ENCODE assay signal across 9 cellular contexts in genomic region chr14:95523051-95523817, GRCh38. TPM values are rescaled to one million over a fixed set of nuclear protein-coding genes. Genes with fewer than 3 reads are reported as not detected.
DNase-seq lines count a peak whose midpoint lies in the region; ATAC-seq, FAIRE-seq and TF ChIP-seq lines count a peak whose summit lies in the region.
"Had no signal": no experiment of that assay in that cellular context is flagged by ENCODE, and none has a peak within 500 bp of the region (broad histone marks: within the 10 kb centered on the region; RNA-seq: fewer than 3 reads in every experiment).

No MANE protein-coding gene starts in this region.

- H3K4me3 Mint-ChIP-seq in Calu3 (ENCODE audit: low read depth, unreplicated experiment) (peak overlapping the region; percentile 42), astrocyte (ENCODE audit: unreplicated experiment) (no peak overlapping the region)

- H3K27ac ChIP-seq in Panc1 (ENCODE audit: low read length) (peak overlapping the region; percentile 81), astrocyte (ENCODE audit: low read depth, low read length) (peak overlapping the region; percentile 67), neural cell (ENCODE audit: low read length) (peak overlapping the region; percentile 51)

- TF ChIP-seq CTCF in Calu3 (IDR thresholded peaks at IDR 0.05; ENCODE audit: unreplicated experiment) (no peak), Panc1 (IDR thresholded peaks at IDR 0.05) (no peak), astrocyte (IDR thresholded peaks at IDR 0.05; ENCODE audit: insufficient read depth, low read depth, low read length) (no peak), neural cell (IDR thresholded peaks at IDR 0.05; ENCODE audit: poor library complexity, severe bottlenecking) (no peak)

- CTCF ChIA-PET in Calu3 (lab: Charles Lee) = interaction anchor here (1.4 to 1.6 kb wide), 3 partner anchors 15 to 81 kb away, joined by 3 to 6 read pairs (median 3); no protein-coding TSS in a partner anchor
- CTCF ChIA-PET in Panc1 (lab: Charles Lee) = interaction anchor here (0.5 to 1.8 kb wide), 2 partner anchors 81 to 583 kb away, joined by 4 to 9 read pairs; no protein-coding TSS in a partner anchor

- peak overlapping the region; percentile 43 for H3K9ac ChIP-seq in astrocyte (ENCODE audit: low read length)
- no peak overlapping the region for H3K9ac ChIP-seq in neural cell (ENCODE audit: low read length)

- peaks cover 18% of the 10 kb centered on the region for H3K4me1 ChIP-seq in Panc1 (ENCODE audit: control insufficient read depth, insufficient read depth, low read length)
- peaks cover 56% of the 10 kb centered on the region for H3K4me1 ChIP-seq in astrocyte (ENCODE audit: insufficient read depth, low read length)

- no peaks in the 10 kb centered on the region for H3K79me2 ChIP-seq in astrocyte (ENCODE audit: insufficient read depth, low read length)
- no peaks in the 10 kb centered on the region for H3K79me2 ChIP-seq in neural cell (replicated peaks; ENCODE audit: insufficient read depth, low read length)

- H3K4me1 Mint-ChIP-seq in Calu3 (ENCODE audit: low read depth, unreplicated experiment) (peaks cover 48% of the 10 kb centered on the region), astrocyte (ENCODE audit: low read depth, unreplicated experiment) (peaks cover 49% of the 10 kb centered on the region)

- POLR2A ChIA-PET in Panc1 (lab: Charles Lee) = no interaction called here

- ATAC-seq in Panc1 (no peak), HG03354 (IDR thresholded peaks at IDR 0.05; ENCODE audit: poor library complexity, severe bottlenecking, unreplicated experiment) (no peak), GM18858 (IDR thresholded peaks at IDR 0.05; ENCODE audit: unreplicated experiment) (no peak)

- H3K4me2 ChIP-seq in astrocyte (ENCODE audit: low read length) = peak overlapping the region; percentile 72
- H3K4me2 ChIP-seq in neural cell (ENCODE audit: low read length) = no peak overlapping the region

- H2AFZ ChIP-seq in astrocyte (ENCODE audit: low read depth, low read length) (peak overlapping the region; percentile 21), neural cell (ENCODE audit: low read depth, low read length) (no peak overlapping the region)

- H3K27ac Mint-ChIP-seq in Calu3 (ENCODE audit: unreplicated experiment) = peak overlapping the region; percentile 72
- peak overlapping the region; percentile 99 for H3K27ac Mint-ChIP-seq in astrocyte (ENCODE audit: unreplicated experiment)

- no peaks in the 10 kb centered on the region for H3K9me2 ChIP-seq in neural cell (ENCODE audit: insufficient read depth, low read length)

- intact Hi-C loops in Calu3 (cut with micrococcal nuclease; ENCODE audit: unreplicated experiment) (no loop called here), Panc1 (cut with micrococcal nuclease; ENCODE audit: unreplicated experiment) (no loop called here)

- BruUV-seq in Calu3 (replicated peaks; lab: Mats Ljungman, UMichigan) (no TSS peak), Panc1 (replicated peaks; lab: Mats Ljungman, UMichigan) (no TSS peak)

- H3K27me3 ChIP-seq in Panc1 (ENCODE audit: control insufficient read depth, insufficient read depth, low read length) (no peaks in the 10 kb centered on the region), astrocyte (ENCODE audit: insufficient read depth, low read length) (no peaks in the 10 kb centered on the region), neural cell (ENCODE audit: insufficient read depth, low read depth, low read length) (no peaks in the 10 kb centered on the region)

- in situ Hi-C loops in Panc1 (cut with HindIII; ENCODE audit: low pct_unique_long_range_greater_than_20kb, low sequenced_read_pairs) = no loop called here

- FAIRE-seq in astrocyte (lab: Jason Lieb, UNC) = no peak

- peaks cover 12% of the 10 kb centered on the region for H4K20me1 ChIP-seq in astrocyte (ENCODE audit: insufficient read depth, low read length)
- no peaks in the 10 kb centered on the region for H4K20me1 ChIP-seq in neural cell (ENCODE audit: insufficient read depth)

- no peaks in the 10 kb centered on the region for H3F3A ChIP-seq in neural cell (ENCODE audit: insufficient read depth, low read length, poor library complexity, severe bottlenecking)

- H3K27me3 Mint-ChIP-seq in Calu3 (ENCODE audit: unreplicated experiment) (no peaks in the 10 kb centered on the region), astrocyte (ENCODE audit: low read depth, unreplicated experiment) (no peaks in the 10 kb centered on the region)

- H3K36me3 Mint-ChIP-seq in Calu3 (ENCODE audit: insufficient read depth, unreplicated experiment) (peaks cover 5% of the 10 kb centered on the region), astrocyte (ENCODE audit: low read depth, unreplicated experiment) (no peaks in the 10 kb centered on the region)

- H3K9me3 ChIP-seq in Panc1 (ENCODE audit: control insufficient read depth, insufficient read depth, low read depth, low read length) (no peaks in the 10 kb centered on the region), astrocyte (ENCODE audit: insufficient read depth, low read depth, low read length) (no peaks in the 10 kb centered on the region), neural cell (ENCODE audit: low read length) (no peaks in the 10 kb centered on the region)

- DNase-seq in Calu3 (no peak), Panc1 (ENCODE audit: low read depth, low spot score) (no peak), astrocyte (ENCODE audit: low read depth) (no peak), Kasumi-1 (lab: John Stamatoyannopoulos, UW) (no peak), DMS79 (lab: John Stamatoyannopoulos, UW) (no peak)
- DNase-seq: NCI-H226 had no signal

- peak overlapping the region in 1 of 2 experiments; percentile 24; a peak in 2 of 4 replicates for H3K4me3 ChIP-seq in Panc1 (ENCODE audit: low read depth in 2 of 2, low read length in 2 of 2)
- H3K4me3 ChIP-seq in astrocyte (ENCODE audit: insufficient read depth, low read depth, low read length) = peak overlapping the region; percentile 8
- peak overlapping the region; percentile 47 for H3K4me3 ChIP-seq in neural cell (ENCODE audit: low read length)

- H3K9me3 Mint-ChIP-seq in Calu3 (ENCODE audit: low read depth, unreplicated experiment) (no peaks in the 10 kb centered on the region), astrocyte (ENCODE audit: unreplicated experiment) (no peaks in the 10 kb centered on the region)

- H3K36me3 ChIP-seq in Panc1 (ENCODE audit: control insufficient read depth, insufficient read depth, low read length) (no peaks in the 10 kb centered on the region), astrocyte (ENCODE audit: insufficient read depth, low read length) (no peaks in the 10 kb centered on the region), neural cell (ENCODE audit: insufficient read depth, low read length) (no peaks in the 10 kb centered on the region)

- no peak for TF ChIP-seq EP300 in neural cell (conservative IDR thresholded peaks at IDR 0.05; ENCODE audit: poor library complexity, severe bottlenecking)

- TF ChIP-seq RAD21 in neural cell (conservative IDR thresholded peaks at IDR 0.05) = no peak

TF ChIP-seq in neural cell, 6 proteins besides CTCF, POLR2A, EP300 and RAD21:
- TF ChIP-seq EZH2 (IDR thresholded peaks at IDR 0.05; ENCODE audit: borderline replicate concordance, insufficient read depth, low read length, poor library complexity, severe bottlenecking) (no peak), POLR2AphosphoS5 (IDR thresholded peaks at IDR 0.05) (no peak), SMC3 (conservative IDR thresholded peaks at IDR 0.05; ENCODE audit: poor library complexity) (no peak), MXI1 (conservative IDR thresholded peaks at IDR 0.05; ENCODE audit: poor library complexity, severe bottlenecking) (no peak), REST (IDR thresholded peaks at IDR 0.05; ENCODE audit: borderline replicate concordance) (no peak), TAF1 (IDR thresholded peaks at IDR 0.05; ENCODE audit: low read depth) (no peak)

RNA-seq across cellular contexts. Expression of gene SYNE3, which starts 6.8 kb away (rescaled TPM):
- total RNA-seq in Calu3 (2022) = 0.97 and 1.1 TPM in 2 replicates
- 6.2 TPM for total RNA-seq in Panc1 (2021; ENCODE audit: unreplicated experiment)
- polyA plus RNA-seq in Panc1 (2012; ENCODE audit: insufficient read length) = 2.1 TPM
- 2.5 TPM in 2 replicates for total RNA-seq in astrocyte
- 0.16 and 0.35 TPM in 2 replicates for polyA plus RNA-seq in neural cell
- polyA minus RNA-seq in neural cell = 0.24 and 0.46 TPM in 2 replicates

RNA-seq across cellular contexts. Expression of gene GLRX5, which starts 11.6 kb away (rescaled TPM):
- total RNA-seq in Calu3 (2022) (54.8 and 58.0 TPM in 2 replicates), Panc1 (2021; ENCODE audit: unreplicated experiment) (38.6 TPM), astrocyte (50.1 and 50.5 TPM in 2 replicates)
- polyA plus RNA-seq in Panc1 (2012; ENCODE audit: insufficient read length) = 42.7 TPM
- polyA plus RNA-seq in neural cell = 81.0 and 96.5 TPM in 2 replicates
- 28.2 and 29.1 TPM in 2 replicates for polyA minus RNA-seq in neural cell
